1 cellular context compared by ENCODE assay signal in the genomic region with DNA sequence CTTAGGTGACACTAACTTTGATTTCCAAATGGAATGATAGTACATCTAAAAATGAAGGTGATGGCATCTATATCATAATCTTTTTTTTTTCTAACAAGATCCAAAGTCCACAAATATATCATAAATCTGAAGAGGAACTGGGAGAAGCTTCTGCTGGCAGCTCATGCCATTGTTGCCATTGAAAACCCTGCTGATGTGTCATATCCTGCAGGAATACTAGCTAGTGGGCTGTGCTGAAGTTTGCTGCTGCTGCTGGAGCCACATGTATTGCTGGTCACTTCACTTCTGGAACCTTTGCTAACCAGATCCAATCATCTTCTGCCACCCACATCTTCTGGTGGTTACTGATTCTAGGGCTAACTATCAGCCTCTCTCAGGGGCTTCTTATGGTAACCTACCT.
TF ChIP-seq lines count a peak whose summit lies in the region.

No MANE protein-coding gene starts in this region.

TF ChIP-seq in IMR-90, 13 proteins besides CTCF, POLR2A, EP300 and RAD21:
- TF ChIP-seq RCOR1 (IDR thresholded peaks at IDR 0.05; ENCODE audit: insufficient replicate concordance, low read length) (no peak), BHLHE40 (IDR thresholded peaks at IDR 0.05; ENCODE audit: low read depth, low read length) (no peak), MAZ (IDR thresholded peaks at IDR 0.05; ENCODE audit: borderline replicate concordance, low read depth, low read length) (no peak)
- TF ChIP-seq, protein P1, sequence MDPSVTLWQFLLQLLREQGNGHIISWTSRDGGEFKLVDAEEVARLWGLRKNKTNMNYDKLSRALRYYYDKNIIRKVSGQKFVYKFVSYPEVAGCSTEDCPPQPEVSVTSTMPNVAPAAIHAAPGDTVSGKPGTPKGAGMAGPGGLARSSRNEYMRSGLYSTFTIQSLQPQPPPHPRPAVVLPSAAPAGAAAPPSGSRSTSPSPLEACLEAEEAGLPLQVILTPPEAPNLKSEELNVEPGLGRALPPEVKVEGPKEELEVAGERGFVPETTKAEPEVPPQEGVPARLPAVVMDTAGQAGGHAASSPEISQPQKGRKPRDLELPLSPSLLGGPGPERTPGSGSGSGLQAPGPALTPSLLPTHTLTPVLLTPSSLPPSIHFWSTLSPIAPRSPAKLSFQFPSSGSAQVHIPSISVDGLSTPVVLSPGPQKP (IDR thresholded peaks at IDR 0.05; ENCODE audit: borderline replicate concordance, low read depth, low read length): no peak
